ENCODE assay signal across 8 cellular contexts in genomic region chr19:48329167-48329891, GRCh38. TPM values are rescaled to one million over a fixed set of nuclear protein-coding genes. Genes with fewer than 3 reads are reported as not detected.
A peak's percentile ranks its signal among the peaks of the same experiment; 100 is the strongest.
DNase-seq lines count a peak whose midpoint lies in the region; ATAC-seq and TF ChIP-seq lines count a peak whose summit lies in the region.

No MANE protein-coding gene starts in this region.

- H3K36me3 ChIP-seq in endodermal cell (ENCODE audit: control insufficient read depth, insufficient read depth, low read length) (no peaks in the 10 kb centered on the region), prostate gland (no peaks in the 10 kb centered on the region), SJCRH30 (peaks cover 15% of the 10 kb centered on the region)

- H3K27me3 ChIP-seq in HL-60 (ENCODE audit: insufficient read depth, poor library complexity, severe bottlenecking) (no peaks in the 10 kb centered on the region), endodermal cell (ENCODE audit: control insufficient read depth, insufficient read depth, low read length, poor library complexity, severe bottlenecking) (no peaks in the 10 kb centered on the region), prostate gland (replicated peaks; ENCODE audit: insufficient read depth) (no peaks in the 10 kb centered on the region), SJCRH30 (no peaks in the 10 kb centered on the region)

- peak overlapping the region; percentile 80 for H3K27ac ChIP-seq in HL-60 (replicated peaks)
- H3K27ac ChIP-seq in endodermal cell (ENCODE audit: low read depth, low read length): no peak overlapping the region
- H3K27ac ChIP-seq in prostate gland: peak overlapping the region; percentile 83 to 86
- H3K27ac ChIP-seq in SJCRH30: no peak overlapping the region

- DNase-seq in ACHN: peak; percentile 27
- peak; percentile 45 to 46 for DNase-seq in HL-60 (ENCODE audit: low read depth in 1 of 2, low spot score in 1 of 2)
- peak; percentile 40 to 50 for DNase-seq in activated CD4-positive, alpha-beta T cell treated with anti-CD3 and anti-CD28 coated beads for 4 hours
- peak; percentile 74 for DNase-seq in endodermal cell
- DNase-seq in prostate gland (ENCODE audit: low spot score): no peak
- no peak for DNase-seq in SJCRH30

- TF ChIP-seq CTCF in HL-60 (IDR thresholded peaks at IDR 0.05; ENCODE audit: insufficient read depth, low read length) (no peak), endodermal cell (conservative IDR thresholded peaks at IDR 0.05) (no peak), prostate gland (IDR thresholded peaks at IDR 0.05) (no peak)

- H3K4me3 ChIP-seq in HL-60 (replicated peaks; ENCODE audit: insufficient read depth, low read length) (no peak overlapping the region), endodermal cell (ENCODE audit: low read length) (no peak overlapping the region), prostate gland (peak overlapping the region in 1 of 2 donors; percentile 55), SJCRH30 (no peak overlapping the region)

- peaks cover 28% of the 10 kb centered on the region for H3K4me1 Mint-ChIP-seq in endodermal cell

- in situ Hi-C loops in ACHN (cut with HindIII; ENCODE audit: low pct_ligation_motif_present, low pct_unique_long_range_greater_than_20kb, low sequenced_read_pairs): no loop called here

- H3K4me3 Mint-ChIP-seq in endodermal cell: peak overlapping the region; percentile 78

- peaks cover 4% of the 10 kb centered on the region for H3K9me3 Mint-ChIP-seq in endodermal cell

- H3K27ac Mint-ChIP-seq in endodermal cell: no peak overlapping the region

- H3K4me1 ChIP-seq in endodermal cell (ENCODE audit: control insufficient read depth, insufficient read depth, low read length) (peaks cover 4% of the 10 kb centered on the region), prostate gland (replicated peaks) (peaks cover 10% of the 10 kb centered on the region), SJCRH30 (peaks cover 6% of the 10 kb centered on the region)

- H3K27me3 Mint-ChIP-seq in endodermal cell (ENCODE audit: insufficient read depth): peaks cover 24% of the 10 kb centered on the region

- no peak for ATAC-seq in HG02571 (IDR thresholded peaks at IDR 0.05; ENCODE audit: unreplicated experiment)
- ATAC-seq in HG02763 (IDR thresholded peaks at IDR 0.05; ENCODE audit: unreplicated experiment): no peak

- WGBS in endodermal cell (ENCODE audit: insufficient coverage in 1 of 2, insufficient read length in 1 of 2), 2 experiments: 87 to 89% methylated on average over 3 to 15 of the region's 15 CpGs
- 66% methylated on average over 15 of the region's 15 CpGs for WGBS in prostate gland

- H3K9me3 ChIP-seq in endodermal cell (ENCODE audit: control insufficient read depth, low read length): peaks cover 7% of the 10 kb centered on the region
- H3K9me3 ChIP-seq in prostate gland: no peaks in the 10 kb centered on the region
- no peaks in the 10 kb centered on the region for H3K9me3 ChIP-seq in SJCRH30 (replicated peaks)

- no peaks in the 10 kb centered on the region for H3K36me3 Mint-ChIP-seq in endodermal cell (ENCODE audit: low read depth)

- no peak for TF ChIP-seq POLR2A in prostate gland (IDR thresholded peaks at IDR 0.05)

- intact Hi-C loops in prostate gland (cut with DNase I): no loop called here

- no peak overlapping the region for H3K9ac ChIP-seq in endodermal cell (ENCODE audit: extremely low read depth, low read length, poor library complexity, severe bottlenecking)

RNA-seq across cellular contexts. Expression of gene EMP3, which starts 4.0 kb away (rescaled TPM):
- total RNA-seq in endodermal cell (1 to 10 TPM; 3.5 TPM), prostate gland (10 to 100 TPM in 1 of 2 donors, 1 to 10 TPM in 1; 5.9 to 38.6 TPM)
- polyA plus RNA-seq in endodermal cell (2013, experiment 1 of 2): 38.7 TPM
- 37.9 TPM for polyA plus RNA-seq in endodermal cell (2013, experiment 2 of 2)
- total RNA-seq in SJCRH30 (2014; rRNA removed; shearing (Covaris generic)): 79.1 and 79.2 TPM in 2 replicates

RNA-seq across cellular contexts. Expression of gene TMEM143, which starts 34.4 kb away (rescaled TPM):
- 10 to 100 TPM; 13.9 to 19.1 TPM for total RNA-seq in endodermal cell
- polyA plus RNA-seq in endodermal cell (2013, experiment 1 of 2): 12.9 TPM
- polyA plus RNA-seq in endodermal cell (2013, experiment 2 of 2): 11.9 TPM
- total RNA-seq in prostate gland: 10 to 100 TPM in 1 of 2 donors, 1 to 10 TPM in 1; 4.6 to 14.9 TPM
- 2.6 and 2.8 TPM in 2 replicates for total RNA-seq in SJCRH30 (2014; rRNA removed; shearing (Covaris generic))

RNA-seq across cellular contexts. Expression of gene SYNGR4, which starts 34.8 kb away (rescaled TPM):
- total RNA-seq in endodermal cell: not detected
- 0.96 TPM for polyA plus RNA-seq in endodermal cell (2013, experiment 1 of 2)
- not detected for polyA plus RNA-seq in endodermal cell (2013, experiment 2 of 2)
- total RNA-seq in prostate gland: 1 to 10 TPM in 1 of 2 donors, not detected in 1; 2.8 TPM
- total RNA-seq in SJCRH30 (2014; rRNA removed; shearing (Covaris generic)): not detected in 2 replicates

RNA-seq across cellular contexts. Expression of gene ZNF114, which starts 59.4 kb away (rescaled TPM):
- 10 to 100 TPM; 10.6 to 14.6 TPM for total RNA-seq in endodermal cell
- 7.0 TPM for polyA plus RNA-seq in endodermal cell (2013, experiment 1 of 2)
- 4.9 TPM for polyA plus RNA-seq in endodermal cell (2013, experiment 2 of 2)
- total RNA-seq in prostate gland: under 1 TPM; 0.23 to 0.74 TPM
- total RNA-seq in SJCRH30 (2014; rRNA removed; shearing (Covaris generic)): 0.71 and 1.0 TPM in 2 replicates

Comparison
In these comparisons a context has a peak if more than half of its experiments do, and no peak if none do; other contexts are left out.
1. DNase-seq: peak in ACHN (single experiment), HL-60 (2 of 2), activated CD4-positive, alpha-beta T cell treated with anti-CD3 and anti-CD28 coated beads for 4 hours (2 of 2) and endodermal cell (single experiment); none in prostate gland (single experiment) and SJCRH30 (0 of 2).
2. H3K27ac ChIP-seq: peak in HL-60 (single experiment) and prostate gland (2 of 2); none in endodermal cell (single experiment) and SJCRH30 (single experiment).